Comparison of ENCODE assay signal across 1 cellular context in the genomic region with DNA sequence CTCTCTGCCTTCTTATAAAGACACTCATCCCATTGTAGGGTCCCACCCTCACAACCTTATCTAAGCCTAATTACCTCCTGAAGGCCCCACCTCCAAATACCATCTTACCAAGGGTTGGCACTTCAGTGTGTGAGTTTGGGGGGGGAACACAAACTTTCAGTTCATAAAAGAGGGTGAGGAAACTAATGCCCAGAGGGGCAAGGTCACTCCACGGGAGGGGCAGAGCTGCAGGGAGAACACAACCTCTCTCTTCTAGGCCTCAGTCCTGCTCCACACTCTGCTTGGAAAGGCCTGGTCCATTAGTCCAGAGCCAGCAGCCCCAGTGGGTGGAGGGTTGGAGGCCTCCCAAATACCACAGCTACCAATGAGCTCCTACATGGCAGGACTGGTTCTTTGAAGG.
TF ChIP-seq lines count a peak whose summit lies in the region.

No MANE protein-coding gene starts in this region.

TF ChIP-seq in A549, 52 proteins besides CTCF, POLR2A, EP300 and RAD21:
- TF ChIP-seq HOXB5 (CRISPR knock-in tag; IDR thresholded peaks at IDR 0.05) (0 out of 2 replicates have a peak, but pooled peaks have one; percentile 43), EHF (CRISPR knock-in tag; IDR thresholded peaks at IDR 0.05) (no peak)
